Comparison of ENCODE assay signal across 15 cellular contexts in the genomic region with DNA sequence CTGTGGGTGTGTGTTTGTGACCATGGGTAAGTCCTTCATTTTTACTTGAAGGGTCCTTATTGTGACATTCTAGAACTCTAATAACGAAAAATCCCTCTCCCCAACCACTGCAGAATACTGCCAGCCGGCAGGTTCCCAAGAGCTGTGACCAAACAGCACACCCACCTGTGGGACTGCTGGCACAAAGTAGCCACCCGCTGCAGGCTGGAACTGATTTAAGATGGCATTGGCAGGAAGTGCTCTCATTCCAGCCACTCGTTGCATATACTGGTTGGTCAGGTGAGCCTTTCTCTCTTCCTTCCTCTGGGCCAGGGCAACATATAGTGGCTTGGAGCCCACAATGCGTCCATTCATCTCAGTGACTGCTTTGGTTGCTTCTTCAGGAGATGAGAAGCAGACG. TPM values are rescaled to one million over a fixed set of nuclear protein-coding genes. Genes with fewer than 3 reads are reported as not detected.
A peak's percentile ranks its signal among the peaks of the same experiment; 100 is the strongest.
DNase-seq lines count a peak whose midpoint lies in the region; ATAC-seq, FAIRE-seq and TF ChIP-seq lines count a peak whose summit lies in the region.
"Had no signal": no experiment of that assay in that cellular context is flagged by ENCODE, and none has a peak within 500 bp of the region (broad histone marks: within the 10 kb centered on the region; RNA-seq: fewer than 3 reads in every experiment).

No MANE protein-coding gene starts in this region.

- WGBS in GM12878 (ENCODE audit: insufficient coverage, insufficient replicate concordance, low lambda C conversion rate, missing lambda C conversion rate) = 81% methylated on average over 6 of the region's 6 CpGs

- SMC1A ChIA-PET in GM12878 (lab: Charles Lee; ENCODE audit: uncharacterized antibody, unreplicated experiment) = no interaction called here

- RAD21 ChIA-PET in GM12878 (lab: Charles Lee; ENCODE audit: unreplicated experiment) = interaction anchor here (0.9 kb wide), 1 partner anchor 41 kb away, joined by 6 read pairs; no protein-coding TSS in a partner anchor

- H3K9me1 ChIP-seq in endothelial cell of umbilical vein (replicated peaks; ENCODE audit: control insufficient read depth, extremely low read depth, insufficient read depth, low read length) = no peaks in the 10 kb centered on the region

- intact Hi-C loops in GM12878 (cut with micrococcal nuclease; ENCODE audit: unreplicated experiment) = no loop called here
- intact Hi-C loops in endothelial cell of umbilical vein (cut with micrococcal nuclease) = no loop called here

- no peaks in the 10 kb centered on the region for H3K4me1 ChIP-seq in GM12878 (ENCODE audit: control insufficient read depth, insufficient read depth, low read length)
- H3K4me1 ChIP-seq in endothelial cell of umbilical vein (ENCODE audit: control insufficient read depth, extremely low read depth, insufficient read depth, low read length) = no peaks in the 10 kb centered on the region

- POLR2A ChIA-PET in GM12878 (lab: Charles Lee) = interaction anchor here (0.8 kb wide), 1 partner anchor 9 kb away, joined by 3 read pairs; no protein-coding TSS in a partner anchor
- POLR2A ChIA-PET in endothelial cell of umbilical vein (lab: Charles Lee) = no interaction called here

- dilution Hi-C loops in endothelial cell of umbilical vein (cut with MboI; ENCODE audit: extremely low pct_ligation_motif_present, low sequenced_read_pairs) = no loop called here

- H3K27me3 ChIP-seq in GM12878 (replicated peaks in 1 of 2; ENCODE audit: control insufficient read depth in 2 of 2, insufficient read depth in 2 of 2, low read length in 1 of 2) (no peaks in the 10 kb centered on the region), endothelial cell of umbilical vein (ENCODE audit: control insufficient read depth in 2 of 2, insufficient read depth in 2 of 2, low read length in 2 of 2) (no peaks in the 10 kb centered on the region)

- H3K79me2 ChIP-seq in GM12878 (ENCODE audit: control insufficient read depth, insufficient read depth, low read length) = peaks cover 4% of the 10 kb centered on the region
- H3K79me2 ChIP-seq in endothelial cell of umbilical vein (ENCODE audit: control insufficient read depth, insufficient read depth, low read length) = peaks cover 20% of the 10 kb centered on the region

- no peak overlapping the region for H2AFZ ChIP-seq in GM12878 (ENCODE audit: control insufficient read depth, low read depth, low read length)
- no peak overlapping the region for H2AFZ ChIP-seq in endothelial cell of umbilical vein (ENCODE audit: low read depth, low read length)

- no peak for TF ChIP-seq CTCF in GM13976 (IDR thresholded peaks at IDR 0.05; ENCODE audit: borderline replicate concordance, control extremely low read depth, extremely low read depth, insufficient read depth, missing control alignments)
- no peak for TF ChIP-seq CTCF in GM12878 (IDR thresholded peaks at IDR 0.05 in 2 of 3, conservative IDR thresholded peaks at IDR 0.05 in 1 of 3; ENCODE audit: control insufficient read depth in 2 of 3, extremely low read depth in 1 of 3, insufficient read depth in 1 of 3, low read depth in 3 of 3, low read length in 3 of 3)
- no peak for TF ChIP-seq CTCF in endothelial cell of umbilical vein (IDR thresholded peaks at IDR 0.05; ENCODE audit: extremely low read depth in 1 of 2, insufficient read depth in 1 of 2, low read depth in 1 of 2, low read length in 2 of 2)

- ATAC-seq in GM12878 = no peak
- ATAC-seq: A549; CD8-positive, alpha-beta T cell had no signal

- no peak overlapping the region for H3K4me3 ChIP-seq in GM12878
- H3K4me3 ChIP-seq in endothelial cell of umbilical vein (replicated peaks in 1 of 3; ENCODE audit: insufficient read depth in 1 of 3, low read depth in 1 of 3, low read length in 3 of 3) = no peak overlapping the region
- H3K4me3 ChIP-seq: A549 had no signal

- H3K36me3 ChIP-seq in GM12878 (ENCODE audit: control insufficient read depth in 2 of 2, insufficient read depth in 2 of 2, low read length in 1 of 2) = peaks cover 48 to 82% of the 10 kb centered on the region in 2 experiments
- H3K36me3 ChIP-seq in endothelial cell of umbilical vein (ENCODE audit: control insufficient read depth in 2 of 2, extremely low read depth in 1 of 2, insufficient read depth in 2 of 2, low read length in 2 of 2) = peaks cover 73 to 77% of the 10 kb centered on the region in 2 experiments

- H3K27ac ChIP-seq in GM12878 (ENCODE audit: control insufficient read depth, insufficient read depth) (no peak overlapping the region), endothelial cell of umbilical vein (ENCODE audit: insufficient read depth, low read depth, low read length) (no peak overlapping the region)
- H3K27ac ChIP-seq: A549 had no signal

- no peak for TF ChIP-seq EP300 in GM12878 (IDR thresholded peaks at IDR 0.05; ENCODE audit: borderline replicate concordance in 1 of 2, control insufficient read depth in 1 of 2, low read depth in 2 of 2, low read length in 2 of 2)

- TF ChIP-seq POLR2A in GM12878 (IDR thresholded peaks at IDR 0.05; ENCODE audit: low read depth, low read length) (no peak), endothelial cell of umbilical vein (IDR thresholded peaks at IDR 0.05; ENCODE audit: low read depth, low read length) (no peak)

- DNase-seq in G401 (ENCODE audit: low spot score) = peak; percentile 59
- DNase-seq in GM13976 (ENCODE audit: low spot score) = peak; percentile 4
- DNase-seq in GM12878 (ENCODE audit: low read depth, low spot score) = no peak
- no peak for DNase-seq in endothelial cell of umbilical vein (ENCODE audit: low read depth, low spot score)
- DNase-seq in occipital lobe (lab: John Stamatoyannopoulos, UW) = no peak
- no peak for DNase-seq in NCI-H82 (lab: John Stamatoyannopoulos, UW)
- DNase-seq: CD8-positive, alpha-beta T cell; COR-L47; DMS153; DMS79 treated with DMSO at 0.1 percent for 48 hours; GF-D8; HCEC 1CT had no signal

- CTCF ChIA-PET in GM12878 (lab: Yijun Ruan, JAX) = interaction anchor here (0.7 kb wide), 2 partner anchors 12 to 46 kb away, joined by 3 read pairs; partner anchors contain the start of gene PABPC4
- CTCF ChIA-PET in endothelial cell of umbilical vein (lab: Charles Lee) = interaction anchor here (1.5 kb wide), 1 partner anchor 26 kb away, joined by 4 read pairs; no protein-coding TSS in a partner anchor

- H4K20me1 ChIP-seq in GM12878 (ENCODE audit: control insufficient read depth, insufficient read depth) (peaks cover 3% of the 10 kb centered on the region), endothelial cell of umbilical vein (replicated peaks; ENCODE audit: control insufficient read depth, extremely low read depth, insufficient read depth, low read length) (no peaks in the 10 kb centered on the region)

- TF ChIP-seq RAD21 in GM12878 (IDR thresholded peaks at IDR 0.05; ENCODE audit: insufficient read depth, low read depth, low read length) = no peak

- FAIRE-seq in GM12878 (lab: Jason Lieb, UNC) (no peak), endothelial cell of umbilical vein (lab: Jason Lieb, UNC) (no peak)
- FAIRE-seq: A549, D721Med, GM18507 had no signal

- BruUV-seq in GM12878 (replicated peaks; lab: Mats Ljungman, UMichigan) (no TSS peak), endothelial cell of umbilical vein (replicated peaks; lab: Mats Ljungman, UMichigan) (TSS peak; percentile 3)

- H3K9ac ChIP-seq in GM12878 (ENCODE audit: control insufficient read depth, insufficient read depth, low read length) (no peak overlapping the region), endothelial cell of umbilical vein (replicated peaks; ENCODE audit: extremely low read depth, insufficient read depth, low read length) (no peak overlapping the region)

- H3K4me2 ChIP-seq in GM12878 (ENCODE audit: control insufficient read depth, insufficient read depth) (no peak overlapping the region), endothelial cell of umbilical vein (ENCODE audit: insufficient read depth, low read length) (no peak overlapping the region)
- H3K4me2 ChIP-seq: A549 had no signal

- H3K9me3 ChIP-seq in GM12878 (replicated peaks; ENCODE audit: control insufficient read depth, insufficient read depth, low read length) (no peaks in the 10 kb centered on the region; the same call in 2 of the 3 replicates), endothelial cell of umbilical vein (replicated peaks; ENCODE audit: control insufficient read depth, insufficient read depth, low read length) (no peaks in the 10 kb centered on the region)
- H3K9me3 ChIP-seq: A549 had no signal

- in situ Hi-C loops in G401 (cut with HindIII; ENCODE audit: low sequenced_read_pairs) (no loop called here), GM13976 (cut with MboI; ENCODE audit: low sequenced_read_pairs, unreplicated experiment) (no loop called here), GM12878 (cut with MboI) (no loop called here)

TF ChIP-seq in endothelial cell of umbilical vein, 7 proteins besides CTCF, POLR2A, EP300 and RAD21 (continues in another document):
- no peak for TF ChIP-seq MYC (IDR thresholded peaks at IDR 0.05; ENCODE audit: low read depth, low read length)
- no peak for TF ChIP-seq POLR2AphosphoS5 (IDR thresholded peaks at IDR 0.05; ENCODE audit: insufficient read depth, low read depth, low read length)

RNA-seq across cellular contexts. Expression of gene PABPC4, which starts 11.6 kb away (rescaled TPM):
- total RNA-seq in G401 (2014; rRNA removed; shearing (Covaris generic)) = 91.4 and 171 TPM in 2 replicates
- 284 and 295 TPM in 2 replicates for total RNA-seq in GM12878 (2013; cell fraction: nucleolus; rRNA removed)
- total RNA-seq in GM12878 (2014; rRNA removed) (149 and 153 TPM in 2 replicates), GM12878 (2014; rRNA removed; fragmentation: Illumina TruSeq; extraction: Trizol) (117 and 120 TPM in 2 replicates), GM12878 (2021) (323 and 347 TPM in 2 replicates), endothelial cell of umbilical vein (282 and 302 TPM in 2 replicates), occipital lobe (94.2 TPM)
- polyA plus RNA-seq in GM12878 (2011; ENCODE audit: low read depth) = 365 TPM
- polyA plus RNA-seq in GM12878 (2011; rRNA removed) (123 and 126 TPM in 2 replicates), GM12878 (2014; fragmentation: Illumina TruSeq; extraction: Trizol) (229 and 320 TPM in 2 replicates), GM12878 (2014; fragmentation: Nextera tagmentation; extraction: Ambion mirVana) (10 to 100 TPM; 61.4 to 98.9 TPM), GM12878 (2014; rRNA removed) (157 and 163 TPM in 2 replicates), GM12878 (2016; fragmentation: Nextera tagmentation; extraction: Ambion mirVana) (10 to 100 TPM; 76.1 to 92.6 TPM), endothelial cell of umbilical vein (102 and 114 TPM in 2 replicates)
- 134 and 144 TPM in 2 replicates for polyA plus RNA-seq in GM12878 (2011; cell fraction: cytosol; rRNA removed)
- 275 and 341 TPM in 2 replicates for polyA plus RNA-seq in GM12878 (2011; cell fraction: nucleus; rRNA removed)
- polyA plus RNA-seq in GM12878 (2012) = 346 and 447 TPM in 2 replicates
- 122 and 211 TPM in 2 replicates for polyA minus RNA-seq in GM12878 (2011; rRNA and poly(A)+ RNA removed)
- polyA minus RNA-seq in GM12878 (2011; cell fraction: cytosol; rRNA and poly(A)+ RNA removed) = 126 and 132 TPM in 2 replicates
- 54.6 and 101 TPM in 2 replicates for polyA minus RNA-seq in GM12878 (2011; cell fraction: nucleus; rRNA and poly(A)+ RNA removed)
- 110 and 114 TPM in 2 replicates for polyA plus RNA-seq in endothelial cell of umbilical vein (2011; cell fraction: cytosol; rRNA removed)
- polyA plus RNA-seq in endothelial cell of umbilical vein (2011; cell fraction: nucleus; rRNA removed) = 269 and 284 TPM in 2 replicates
- 220 and 260 TPM in 2 replicates for polyA plus RNA-seq in endothelial cell of umbilical vein (2012)
- 139 and 157 TPM in 2 replicates for polyA minus RNA-seq in endothelial cell of umbilical vein
- polyA minus RNA-seq in endothelial cell of umbilical vein (2011; cell fraction: cytosol; rRNA and poly(A)+ RNA removed) = 213 TPM
- polyA minus RNA-seq in endothelial cell of umbilical vein (2011; cell fraction: nucleus; rRNA and poly(A)+ RNA removed) = 80.1 and 81.2 TPM in 2 replicates

Comparison
In these comparisons a context has a peak if more than half of its experiments do, and no peak if none do; other contexts are left out.
1. DNase-seq: peak in G401 (single experiment) and GM13976 (single experiment); none in GM12878 (single experiment), endothelial cell of umbilical vein (single experiment), occipital lobe (single experiment) and NCI-H82 (single experiment).